Comparison of ENCODE assay signal across 18 cellular contexts in genomic region chr18:62842898-62843297, GRCh38.
"Had no signal": no experiment of that assay in that cellular context is flagged by ENCODE, and none has a peak within 500 bp of the region (broad histone marks: within the 10 kb centered on the region; RNA-seq: fewer than 3 reads in every experiment).

No MANE protein-coding gene starts in this region.

- H3K4me1 ChIP-seq: psoas muscle had no signal

- DNase-seq: effector memory CD4-positive, alpha-beta T cell; heart left ventricle; hippocampal formation; mammary epithelial cell; naive thymus-derived CD4-positive, alpha-beta T cell; nephron progenitor cell; psoas muscle; retina; stimulated activated CD4-positive, alpha-beta T cell treated with anti-CD3 and anti-CD28 coated beads, Interleukin-2, amount 100 ng/mL, for 24 hours; stimulated activated CD4-positive, alpha-beta T cell treated with anti-CD3 and anti-CD28 coated beads, Interleukin-4, amount 100 ng/mL, for 4 hours; stimulated activated naive CD4-positive, alpha-beta T cell; stomach; substantia nigra; transverse colon had no signal

- H3K4me3 ChIP-seq: heart left ventricle, psoas muscle, stomach, thoracic aorta, transverse colon had no signal

- H3K27ac Mint-ChIP-seq: naive thymus-derived CD4-positive, alpha-beta T cell; nephron progenitor cell had no signal

- ATAC-seq: esophagus mucosa; heart left ventricle; left lobe of liver; naive thymus-derived CD4-positive, alpha-beta T cell; psoas muscle; sciatic nerve had no signal

- H3K27ac ChIP-seq: heart left ventricle, psoas muscle, stomach, thoracic aorta, transverse colon had no signal

- H3K27me3 Mint-ChIP-seq: naive thymus-derived CD4-positive, alpha-beta T cell had no signal

- H3K27me3 ChIP-seq: heart left ventricle, stomach, transverse colon had no signal

- H3K9me3 Mint-ChIP-seq: nephron progenitor cell had no signal

- H3K9me3 ChIP-seq: heart left ventricle, psoas muscle, stomach, thoracic aorta, transverse colon had no signal

- H3K4me3 Mint-ChIP-seq: naive thymus-derived CD4-positive, alpha-beta T cell; nephron progenitor cell had no signal

- H3K36me3 ChIP-seq: thoracic aorta, transverse colon had no signal
